In the genomic region with DNA sequence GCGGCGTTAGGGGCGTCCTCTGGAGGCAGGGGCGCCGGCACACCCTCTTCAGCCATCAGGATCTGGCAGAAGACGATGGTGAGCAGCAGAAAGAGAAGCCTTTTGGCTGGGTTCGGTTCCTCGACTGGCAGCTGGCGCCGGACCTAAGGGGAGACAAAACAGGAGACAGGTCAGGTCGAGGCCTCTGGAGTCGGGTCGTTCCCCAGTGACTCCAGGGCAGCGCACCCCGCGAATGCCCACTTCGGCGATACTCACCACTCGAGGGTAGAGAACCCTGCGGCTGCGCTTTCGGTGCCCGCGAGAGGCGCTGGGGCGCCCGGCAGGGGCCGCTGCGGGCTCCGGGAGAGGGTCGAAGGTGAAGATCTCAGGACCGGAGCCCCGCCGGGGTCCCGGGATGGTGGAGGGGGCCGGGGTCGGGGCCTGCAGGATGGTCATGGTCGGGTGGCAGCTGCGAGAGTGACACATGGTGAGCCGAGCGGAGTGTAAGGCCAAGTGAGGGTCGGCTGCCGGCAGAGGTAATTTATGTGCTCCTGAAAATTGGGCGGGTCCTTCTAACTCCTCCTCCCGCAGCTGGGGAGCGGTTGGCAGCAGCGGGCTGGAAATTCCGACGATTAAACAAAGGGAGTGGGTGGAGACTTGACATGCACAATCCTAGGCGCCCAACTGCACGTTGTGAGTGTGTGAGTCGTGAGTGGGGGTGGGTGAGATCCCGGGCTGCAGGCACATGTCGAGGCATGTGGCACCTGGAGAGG, we compare ENCODE assay signal across 8 cellular contexts. TPM values are rescaled to one million over a fixed set of nuclear protein-coding genes. Genes with fewer than 3 reads are reported as not detected.
DNase-seq lines count a peak whose midpoint lies in the region; ATAC-seq and TF ChIP-seq lines count a peak whose summit lies in the region.

A gene with protein sequence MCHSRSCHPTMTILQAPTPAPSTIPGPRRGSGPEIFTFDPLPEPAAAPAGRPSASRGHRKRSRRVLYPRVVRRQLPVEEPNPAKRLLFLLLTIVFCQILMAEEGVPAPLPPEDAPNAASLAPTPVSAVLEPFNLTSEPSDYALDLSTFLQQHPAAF (minus strand): TSS at position 494 of the 752 bp plus-strand sequence. CDS start 29 bp downstream, at position 465.

- peak within 1 kb of the TSS; percentile 90 for H3K4me3 ChIP-seq in kidney epithelial cell (ENCODE audit: low read depth, low read length)

- TF ChIP-seq CTCF in AG09319 (IDR thresholded peaks at IDR 0.05; ENCODE audit: low read depth, low read length) (peak; percentile 77), kidney epithelial cell (IDR thresholded peaks at IDR 0.05; ENCODE audit: insufficient read depth, low read length, poor library complexity, severe bottlenecking) (peak; percentile 64)

- no peak for ATAC-seq in GM21381 (IDR thresholded peaks at IDR 0.05; ENCODE audit: unreplicated experiment)

- H3K36me3 ChIP-seq in kidney epithelial cell (ENCODE audit: control insufficient read depth, insufficient read depth, low read length): peaks cover 1% of the 10 kb centered on the region

- H3K27me3 ChIP-seq in kidney epithelial cell (ENCODE audit: control insufficient read depth, insufficient read depth, low read length): no peaks in the 10 kb centered on the region

- DNase-seq in AG09319 (ENCODE audit: extremely low read depth, low read depth): peak; percentile 79
- DNase-seq in GM19238 (ENCODE audit: insufficient read length, low spot score): peak; percentile 57
- DNase-seq in NCI-H2029 treated with DMSO at 0.1 percent for 48 hours (lab: John Stamatoyannopoulos, UW): peak; percentile 57
- DNase-seq in activated CD4-positive, CD25-positive, alpha-beta regulatory T cell (lab: John Stamatoyannopoulos, UW): peak; percentile 43 to 74 (median 62)
- DNase-seq in cerebellar cortex (ENCODE audit: low spot score): peak; percentile 84
- DNase-seq in kidney epithelial cell (ENCODE audit: low read depth): no peak
- DNase-seq in stimulated activated CD4-positive, alpha-beta T cell treated with anti-CD3 and anti-CD28 coated beads, Interleukin-12 subunit alpha, Interleukin-12 subunit beta, amount 100 ng/mL, for 48 hours (ENCODE audit: low read depth in 2 of 3, low spot score in 1 of 3): peak; percentile 82 to 89 (median 86)

RNA-seq across cellular contexts. Expression of the gene that starts here (rescaled TPM):
- 188 and 229 TPM in 2 replicates for total RNA-seq in kidney epithelial cell
